In genomic region chr21:43101676-43102075, GRCh38 we compare ENCODE assay signal across 1 cellular context. TPM values are rescaled to one million over a fixed set of nuclear protein-coding genes. Genes with fewer than 3 reads are reported as not detected.
"Had no signal": no experiment of that assay in that cellular context is flagged by ENCODE, and none has a peak within 500 bp of the region (broad histone marks: within the 10 kb centered on the region; RNA-seq: fewer than 3 reads in every experiment).

No MANE protein-coding gene starts in this region.

RNA-seq across cellular contexts. Expression of gene CBS, which starts 26.0 kb away (rescaled TPM):
- total RNA-seq: mononuclear cell had no signal
